Comparison of ENCODE assay signal across 15 cellular contexts in genomic region chr21:39029086-39029772, GRCh38.
DNase-seq lines count a peak whose midpoint lies in the region; TF ChIP-seq lines count a peak whose summit lies in the region.
"Had no signal": no experiment of that assay in that cellular context is flagged by ENCODE, and none has a peak within 500 bp of the region (broad histone marks: within the 10 kb centered on the region; RNA-seq: fewer than 3 reads in every experiment).

No MANE protein-coding gene starts in this region.

- H3K4me1 ChIP-seq in neural progenitor cell: no peaks in the 10 kb centered on the region

- peak overlapping the region; percentile 25 for H3K27ac Mint-ChIP-seq in neural progenitor cell
- H3K27ac Mint-ChIP-seq: CD8-positive, alpha-beta T cell; nephron progenitor cell had no signal

- no peaks in the 10 kb centered on the region for H3F3A ChIP-seq in neural progenitor cell (ENCODE audit: low read depth)

- peaks cover 25% of the 10 kb centered on the region for H3K4me1 Mint-ChIP-seq in neural progenitor cell

- peak overlapping the region; percentile 25; the same call in 1 of the 2 replicates for H3K4me3 ChIP-seq in SK-N-MC
- no peak overlapping the region for H3K4me3 ChIP-seq in fibroblast of the aortic adventitia (ENCODE audit: low read depth, low read length)
- H3K4me3 ChIP-seq in neural progenitor cell: no peak overlapping the region
- H3K4me3 ChIP-seq: coronary artery had no signal

- no peak overlapping the region for H3K4me3 Mint-ChIP-seq in neural progenitor cell
- H3K4me3 Mint-ChIP-seq: CD8-positive, alpha-beta T cell; nephron progenitor cell had no signal

- H3K9ac ChIP-seq in SK-N-MC (ENCODE audit: insufficient read length) (no peak overlapping the region), neural progenitor cell (no peak overlapping the region)
- H3K9ac ChIP-seq: KMS-11 had no signal

- H3K4me2 ChIP-seq in neural progenitor cell: no peak overlapping the region
- H3K4me2 ChIP-seq: KMS-11 had no signal

- peak; percentile 83 for DNase-seq in EH (ENCODE audit: low read depth)
- no peak for DNase-seq in SK-N-MC (ENCODE audit: low read depth, low spot score)
- DNase-seq in fibroblast of the aortic adventitia (ENCODE audit: low read depth): peak; percentile 90
- DNase-seq in neural progenitor cell (ENCODE audit: low spot score): no peak
- DNase-seq in NCI-H1436 (lab: John Stamatoyannopoulos, UW): no peak
- DNase-seq in NCI-H1417 treated with DMSO at 0.1 percent for 48 hours (lab: John Stamatoyannopoulos, UW): no peak
- DNase-seq in activated effector memory CD4-positive, alpha-beta T cell treated with anti-CD3 and anti-CD28 coated beads, Interleukin-2, amount 50 U/mL, for 16 hours: no peak
- DNase-seq in NCI-H1694 treated with DMSO at 0.1 percent for 48 hours (lab: John Stamatoyannopoulos, UW): no peak
- DNase-seq: activated CD8-positive, alpha-beta memory T cell treated with anti-CD3 and anti-CD28 coated beads for 24 hours; CD8-positive, alpha-beta T cell; NCI-H1092 treated with DMSO at 0.1 percent for 48 hours; nephron progenitor cell; T-helper 1 cell had no signal

- TF ChIP-seq CTCF in fibroblast of the aortic adventitia (IDR thresholded peaks at IDR 0.05; ENCODE audit: insufficient read depth, low read length): no peak
- no peak for TF ChIP-seq CTCF in neural progenitor cell (IDR thresholded peaks at IDR 0.05)

- H3K27me3 ChIP-seq in neural progenitor cell: no peaks in the 10 kb centered on the region

- peaks cover 2% of the 10 kb centered on the region for H3K9me3 Mint-ChIP-seq in neural progenitor cell

- H3K27me3 Mint-ChIP-seq in neural progenitor cell (ENCODE audit: insufficient read depth, low read depth): peaks cover 2% of the 10 kb centered on the region

- no peaks in the 10 kb centered on the region for H3K36me3 Mint-ChIP-seq in neural progenitor cell
- H3K36me3 Mint-ChIP-seq: CD8-positive, alpha-beta T cell had no signal

- H3K36me3 ChIP-seq in SK-N-MC (ENCODE audit: insufficient read depth, low read length) (no peaks in the 10 kb centered on the region), neural progenitor cell (no peaks in the 10 kb centered on the region)

- H3K9me3 ChIP-seq in SK-N-MC (ENCODE audit: low read depth, low read length) (no peaks in the 10 kb centered on the region), neural progenitor cell (ENCODE audit: low read depth) (no peaks in the 10 kb centered on the region)

- H3K27ac ChIP-seq in SK-N-MC (peak overlapping the region; percentile 86), neural progenitor cell (no peak overlapping the region)
- H3K27ac ChIP-seq: coronary artery, KMS-11 had no signal

- H2AFZ ChIP-seq in neural progenitor cell (replicated peaks): no peak overlapping the region

- no peaks in the 10 kb centered on the region for H4K20me1 ChIP-seq in neural progenitor cell (ENCODE audit: low read depth)

- no peaks in the 10 kb centered on the region for H3K79me2 ChIP-seq in neural progenitor cell (ENCODE audit: low read depth)

Comparison
In these comparisons a context has a peak if more than half of its experiments do, and no peak if none do; other contexts are left out.
1. DNase-seq: peak in EH (single experiment) and fibroblast of the aortic adventitia (single experiment); none in SK-N-MC (single experiment), neural progenitor cell (single experiment), NCI-H1436 (single experiment), NCI-H1417 treated with DMSO at 0.1 percent for 48 hours (single experiment), activated effector memory CD4-positive, alpha-beta T cell treated with anti-CD3 and anti-CD28 coated beads, Interleukin-2, amount 50 U/mL, for 16 hours (single experiment) and NCI-H1694 treated with DMSO at 0.1 percent for 48 hours (single experiment).